Comparison of ENCODE assay signal across 9 cellular contexts in the genomic region with DNA sequence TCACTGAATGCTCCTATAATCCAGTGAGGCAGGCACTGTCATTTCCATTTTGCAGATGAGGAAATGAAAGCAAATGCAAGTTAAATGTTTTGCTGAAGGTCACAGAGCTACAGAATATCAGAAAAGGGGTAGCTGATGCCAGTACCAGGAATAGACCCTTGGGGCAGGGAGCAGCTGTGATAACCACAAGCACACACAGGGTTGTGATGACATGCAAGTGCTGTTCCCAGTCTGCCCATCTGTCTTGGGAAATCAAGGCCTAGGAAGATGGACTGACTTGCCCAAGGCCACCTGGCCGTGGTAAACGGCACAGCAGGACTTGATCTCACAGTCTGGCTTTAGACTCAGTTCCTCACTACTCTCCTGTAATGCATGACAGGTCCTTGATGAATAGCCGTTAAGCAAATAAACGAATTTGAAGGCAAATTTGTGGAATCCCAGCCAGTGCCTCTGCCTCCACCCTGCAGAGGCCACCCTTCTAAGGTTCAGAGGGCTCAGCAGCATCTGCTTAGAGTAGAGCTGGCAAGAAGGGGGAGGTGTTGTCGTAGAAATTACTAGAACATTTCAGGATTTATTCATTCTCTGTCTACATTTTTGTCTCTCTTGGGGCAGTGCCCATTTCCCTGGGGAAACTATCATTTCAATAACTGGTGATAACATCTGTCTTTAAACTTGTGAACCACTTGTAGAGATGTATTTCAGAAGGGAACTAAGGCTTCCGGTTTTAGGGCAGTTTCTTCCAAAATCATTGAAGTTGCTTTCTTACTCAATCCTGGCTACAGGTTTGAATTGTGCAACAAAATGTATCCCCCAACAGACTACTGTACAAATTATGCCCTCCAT. TPM values are rescaled to one million over a fixed set of nuclear protein-coding genes. Genes with fewer than 3 reads are reported as not detected.
DNase-seq lines count a peak whose midpoint lies in the region; ATAC-seq and TF ChIP-seq lines count a peak whose summit lies in the region.
"Had no signal": no experiment of that assay in that cellular context is flagged by ENCODE, and none has a peak within 500 bp of the region (broad histone marks: within the 10 kb centered on the region; RNA-seq: fewer than 3 reads in every experiment).

No MANE protein-coding gene starts in this region.

- peaks cover 17% of the 10 kb centered on the region for H3K9me3 Mint-ChIP-seq in dendritic cell treated with granulocyte-macrophage colony-stimulating factor and Interleukin-4, amounts not matched to agents 40 ng/mL and 50 ng/mL, for 4 days

- no peaks in the 10 kb centered on the region for H3K27me3 ChIP-seq in HAP-1 (ENCODE audit: low read depth)
- no peaks in the 10 kb centered on the region for H3K27me3 ChIP-seq in aorta (ENCODE audit: control insufficient read depth in 1 of 2, insufficient read depth in 2 of 2, low read length in 1 of 2)
- H3K27me3 ChIP-seq in gastroesophageal sphincter: no peaks in the 10 kb centered on the region

- H3K36me3 Mint-ChIP-seq in dendritic cell treated with granulocyte-macrophage colony-stimulating factor and Interleukin-4, amounts not matched to agents 40 ng/mL and 50 ng/mL, for 4 days (ENCODE audit: low read depth): peaks cover 18% of the 10 kb centered on the region

- no peak for TF ChIP-seq EP300 in gastroesophageal sphincter (IDR thresholded peaks at IDR 0.05)

- in situ Hi-C loops in HAP-1 (cut with MboI; ENCODE audit: low sequenced_read_pairs): no loop called here

- no peak overlapping the region for H3K4me3 ChIP-seq in HAP-1
- H3K4me3 ChIP-seq in aorta (ENCODE audit: low read length in 2 of 2): no peak overlapping the region
- H3K4me3 ChIP-seq in gastroesophageal sphincter: no peak overlapping the region

- H3K9me3 ChIP-seq in HAP-1 (no peaks in the 10 kb centered on the region), aorta (ENCODE audit: control insufficient read depth, low read length) (no peaks in the 10 kb centered on the region), gastroesophageal sphincter (peaks cover 0 to 7% (median 0%) of the 10 kb centered on the region in 3 donors)

- peaks cover 32% of the 10 kb centered on the region for H3K4me1 Mint-ChIP-seq in dendritic cell treated with granulocyte-macrophage colony-stimulating factor and Interleukin-4, amounts not matched to agents 40 ng/mL and 50 ng/mL, for 4 days (ENCODE audit: low read depth)

- H3K27me3 Mint-ChIP-seq in dendritic cell treated with granulocyte-macrophage colony-stimulating factor and Interleukin-4, amounts not matched to agents 40 ng/mL and 50 ng/mL, for 4 days: no peaks in the 10 kb centered on the region

- peaks cover 16% of the 10 kb centered on the region for H3K4me1 ChIP-seq in HAP-1
- H3K4me1 ChIP-seq in aorta (ENCODE audit: control insufficient read depth in 1 of 2, insufficient read depth in 2 of 2, low read length in 2 of 2): peaks cover 0 to 3% of the 10 kb centered on the region in 2 donors
- H3K4me1 ChIP-seq in gastroesophageal sphincter: peaks cover 0 to 22% (median 0%) of the 10 kb centered on the region in 3 donors

- H3K4me3 Mint-ChIP-seq in dendritic cell treated with granulocyte-macrophage colony-stimulating factor and Interleukin-4, amounts not matched to agents 40 ng/mL and 50 ng/mL, for 4 days: peak overlapping the region; percentile 13

- H3K27ac ChIP-seq in aorta (ENCODE audit: low read depth in 1 of 2, low read length in 2 of 2) (no peak overlapping the region), gastroesophageal sphincter (no peak overlapping the region)

- DNase-seq in HAP-1 (ENCODE audit: low spot score in 2 of 2) (peak; percentile 8 to 10), NCI-H1417 (lab: John Stamatoyannopoulos, UW) (peak in 2 of 3 experiments; percentile 41 to 78), aorta (no peak), AG08395 (ENCODE audit: low spot score) (no peak)
- DNase-seq in activated T-cell treated with anti-CD3 and anti-CD28 coated beads, Interleukin-2, amount 50 U/mL, for 48 hours: no peak

- peak; percentile 42 for ATAC-seq in GM18502 (IDR thresholded peaks at IDR 0.05; ENCODE audit: poor library complexity, unreplicated experiment)
- ATAC-seq in aorta (ENCODE audit: low FRiP score): no peak
- no peak for ATAC-seq in gastroesophageal sphincter
- ATAC-seq: Panc1 had no signal

- intact Hi-C loops in dendritic cell treated with granulocyte-macrophage colony-stimulating factor and Interleukin-4, amounts not matched to agents 40 ng/mL and 50 ng/mL, for 4 days (cut with micrococcal nuclease): loop anchor here (2.0 to 5.0 kb wide), 2 partner anchors 37 to 95 kb away; no protein-coding TSS in a partner anchor
- intact Hi-C loops in aorta (cut with DNase I): no loop called here

- peak overlapping the region; percentile 74 for H3K27ac Mint-ChIP-seq in dendritic cell treated with granulocyte-macrophage colony-stimulating factor and Interleukin-4, amounts not matched to agents 40 ng/mL and 50 ng/mL, for 4 days

- H3K36me3 ChIP-seq in HAP-1 (replicated peaks): no peaks in the 10 kb centered on the region
- H3K36me3 ChIP-seq in aorta (ENCODE audit: control insufficient read depth in 1 of 2, insufficient read depth in 2 of 2, low read length in 1 of 2): no peaks in the 10 kb centered on the region
- no peaks in the 10 kb centered on the region for H3K36me3 ChIP-seq in gastroesophageal sphincter

- TF ChIP-seq CTCF in gastroesophageal sphincter (IDR thresholded peaks at IDR 0.05): no peak

- no peak for TF ChIP-seq POLR2A in gastroesophageal sphincter (IDR thresholded peaks at IDR 0.05)

- 60 to 61% methylated on average over 6 of the region's 6 CpGs for WGBS in aorta, 2 donors
- WGBS in gastroesophageal sphincter (ENCODE audit: low coverage in 1 of 2), 2 donors: 43 to 45% methylated on average over 6 of the region's 6 CpGs

RNA-seq across cellular contexts. Expression of a gene that starts 53.2 kb away (rescaled TPM):
- 100 to 1,000 TPM in 1 of 2 donors, 10 to 100 TPM in 1; 78.4 to 137 TPM for total RNA-seq in aorta
- 100 to 1,000 TPM in 1 of 2 donors, 10 to 100 TPM in 1; 84.2 to 128 TPM for polyA plus RNA-seq in aorta
- 10 to 100 TPM; 33.1 to 63.7 (median 39.3) TPM for total RNA-seq in gastroesophageal sphincter

RNA-seq across cellular contexts. Expression of a gene that starts 53.2 kb away (rescaled TPM):
- total RNA-seq in aorta (10 to 100 TPM; 25.2 to 82.3 TPM), gastroesophageal sphincter (10 to 100 TPM; 11.5 to 29.6 (median 24.4) TPM)
- 1 to 10 TPM; 3.0 to 3.2 TPM for polyA plus RNA-seq in aorta

Comparison
In these comparisons a context has a peak if more than half of its experiments do, and no peak if none do; other contexts are left out.
1. DNase-seq: peak in HAP-1 (2 of 2) and NCI-H1417 (2 of 3); none in aorta (0 of 2), activated T-cell treated with anti-CD3 and anti-CD28 coated beads, Interleukin-2, amount 50 U/mL, for 48 hours (0 of 2) and AG08395 (single experiment).